9 cellular contexts compared by ENCODE assay signal in genomic region chr2:9261231-9261883, GRCh38. TPM values are rescaled to one million over a fixed set of nuclear protein-coding genes. Genes with fewer than 3 reads are reported as not detected.
DNase-seq lines count a peak whose midpoint lies in the region; ATAC-seq, FAIRE-seq and TF ChIP-seq lines count a peak whose summit lies in the region.
"Had no signal": no experiment of that assay in that cellular context is flagged by ENCODE, and none has a peak within 500 bp of the region (broad histone marks: within the 10 kb centered on the region; RNA-seq: fewer than 3 reads in every experiment).

No MANE protein-coding gene starts in this region.

- DNase-seq in A549 (ENCODE audit: low read depth in 1 of 2, low spot score in 1 of 2) (no peak), Peyer's patch (no peak), fibroblast of the conjunctiva (ENCODE audit: low read depth) (peak; percentile 71), osteocyte (ENCODE audit: extremely low spot score, unreplicated experiment) (no peak), activated T-cell treated with anti-CD3 and anti-CD28 coated beads for 4 hours (no peak), cerebellum (ENCODE audit: low spot score) (no peak)
- DNase-seq: NCI-H345 had no signal

- H3K27me3 Mint-ChIP-seq in osteocyte (ENCODE audit: unreplicated experiment) = no peaks in the 10 kb centered on the region

- no peaks in the 10 kb centered on the region for H3K9me3 Mint-ChIP-seq in osteocyte (ENCODE audit: unreplicated experiment)

- WGBS in A549 (ENCODE audit: missing lambda C conversion rate) = 86% methylated on average over 5 of the region's 6 CpGs

- POLR2A ChIA-PET in A549 (lab: Yijun Ruan, JAX) = no interaction called here

- peak overlapping the region; percentile 94 for H3K27ac Mint-ChIP-seq in osteocyte (ENCODE audit: unreplicated experiment)

- no peak overlapping the region for H3K4me3 Mint-ChIP-seq in osteocyte (ENCODE audit: unreplicated experiment)

- H3K27ac ChIP-seq in A549 (peak overlapping the region in 1 of 2 experiments; percentile 61; a peak in 3 of 6 replicates), Peyer's patch (peak overlapping the region in 3 of 4 donors; percentile 22 to 68 (median 56))

- no peaks in the 10 kb centered on the region for H3K36me3 ChIP-seq in Peyer's patch

- TF ChIP-seq POLR2A in A549 (IDR thresholded peaks at IDR 0.05; ENCODE audit: low read length) (no peak), Peyer's patch (IDR thresholded peaks at IDR 0.05) (no peak)

- no peaks in the 10 kb centered on the region for H3K9me3 ChIP-seq in A549
- no peaks in the 10 kb centered on the region for H3K9me3 ChIP-seq in Peyer's patch

- no peaks in the 10 kb centered on the region for H3K27me3 ChIP-seq in Peyer's patch

- no peak for TF ChIP-seq RAD21 in A549 (conservative IDR thresholded peaks at IDR 0.05 in 1 of 2, IDR thresholded peaks at IDR 0.05 in 1 of 2)

- no peak for FAIRE-seq in A549 (lab: Jason Lieb, UNC)

- no peak for TF ChIP-seq EP300 in A549 (IDR thresholded peaks at IDR 0.05)

- H3K4me3 ChIP-seq in A549 (no peak overlapping the region), Peyer's patch (no peak overlapping the region)

- TF ChIP-seq CTCF in A549 (IDR thresholded peaks at IDR 0.05) (no peak), Peyer's patch (IDR thresholded peaks at IDR 0.05) (no peak), osteocyte (IDR thresholded peaks at IDR 0.05) (no peak)

- H3K4me2 ChIP-seq in A549 = no peak overlapping the region; the same call in 2 of the 3 replicates

- peaks cover 92% of the 10 kb centered on the region for H3K4me1 Mint-ChIP-seq in osteocyte (ENCODE audit: unreplicated experiment)

- CTCF ChIA-PET in A549 (lab: Yijun Ruan, JAX) = interaction anchor here (0.9 to 1.7 kb wide), 2 partner anchors 10 to 27 kb away, joined by 3 to 7 read pairs; no protein-coding TSS in a partner anchor

- ATAC-seq in A549 (peak; percentile 28 to 46; a peak in 3 of 6 replicates), GM18858 (IDR thresholded peaks at IDR 0.05; ENCODE audit: unreplicated experiment) (no peak), HG02840 (IDR thresholded peaks at IDR 0.05; ENCODE audit: low FRiP score, unreplicated experiment) (no peak)

- H3K36me3 Mint-ChIP-seq in osteocyte (ENCODE audit: unreplicated experiment) = no peaks in the 10 kb centered on the region

- peaks cover 28% of the 10 kb centered on the region for H3K4me1 ChIP-seq in A549
- peaks cover 0 to 59% (median 0%) of the 10 kb centered on the region in 4 donors for H3K4me1 ChIP-seq in Peyer's patch

TF ChIP-seq in A549, 52 proteins besides CTCF, POLR2A, EP300 and RAD21:
- no peak for TF ChIP-seq GATA3 (IDR thresholded peaks at IDR 0.05; ENCODE audit: borderline replicate concordance)
- no peak for TF ChIP-seq ATOH8 (CRISPR knock-in tag; IDR thresholded peaks at IDR 0.05; ENCODE audit: low read depth)
- no peak for TF ChIP-seq EHMT2 (IDR thresholded peaks at IDR 0.05; ENCODE audit: low read depth)
- no peak for TF ChIP-seq BHLHE40 (IDR thresholded peaks at IDR 0.05; ENCODE audit: low read depth, low read length)
- TF ChIP-seq PBX3 (IDR thresholded peaks at IDR 0.05) = no peak
- TF ChIP-seq TFCP2L1 (CRISPR knock-in tag; IDR thresholded peaks at IDR 0.05) = no peak
- no peak for TF ChIP-seq CHD4 (IDR thresholded peaks at IDR 0.05; ENCODE audit: borderline replicate concordance)
- TF ChIP-seq FOXS1 (CRISPR knock-in tag; IDR thresholded peaks at IDR 0.05) = no peak
- TF ChIP-seq HDAC2 (IDR thresholded peaks at IDR 0.05) = no peak
- no peak for TF ChIP-seq KDM1A (IDR thresholded peaks at IDR 0.05; ENCODE audit: low read depth)
- no peak for TF ChIP-seq FOSB (CRISPR knock-in tag; IDR thresholded peaks at IDR 0.05)
- no peak for TF ChIP-seq ZSCAN20 (CRISPR knock-in tag; IDR thresholded peaks at IDR 0.05)
- TF ChIP-seq ZNF302 (CRISPR knock-in tag; IDR thresholded peaks at IDR 0.05) = no peak
- TF ChIP-seq RFX5 (IDR thresholded peaks at IDR 0.05) = no peak
- TF ChIP-seq CBX8 (IDR thresholded peaks at IDR 0.05) = no peak
- TF ChIP-seq NFE2L2 (conservative IDR thresholded peaks at IDR 0.05; ENCODE audit: low read length) = no peak
- TF ChIP-seq HOXB5 (CRISPR knock-in tag; IDR thresholded peaks at IDR 0.05) = no peak
TF ChIP-seq in A549: peak in this region for 0.

RNA-seq across cellular contexts. Expression of gene ASAP2, which starts 54.7 kb away (rescaled TPM):
- polyA plus RNA-seq in A549 (2011; rRNA removed) = 27.9 TPM in 2 replicates
- polyA plus RNA-seq in A549 (2012; cell fraction: cytosol; rRNA removed) = 16.5 and 17.2 TPM in 2 replicates
- 16.5 and 20.1 TPM in 2 replicates for polyA plus RNA-seq in A549 (2012; cell fraction: nucleus; rRNA removed)
- polyA plus RNA-seq in A549 (2017; fragmentation: RNase III; extraction: RNeasy Plus Mini Kit Qiagen cat#74134 plus additional on column Dnase treatment) = 17.8 to 19.9 TPM (median 19.8 TPM) in 3 replicates
- polyA minus RNA-seq in A549 (2011; rRNA and poly(A)+ RNA removed) = 21.6 and 27.9 TPM in 2 replicates
- total RNA-seq in Peyer's patch = 10 to 100 TPM; 30.6 to 59.4 (median 37.8) TPM
- 91.0 and 94.7 TPM in 2 replicates for total RNA-seq in osteocyte
- total RNA-seq in cerebellum = 61.2 TPM

Comparison
In these comparisons a context has a peak if more than half of its experiments do, and no peak if none do; other contexts are left out.
1. ATAC-seq: peak in A549 (2 of 2); none in GM18858 (single experiment) and HG02840 (single experiment).